14 cellular contexts compared by ENCODE assay signal in the genomic region with DNA sequence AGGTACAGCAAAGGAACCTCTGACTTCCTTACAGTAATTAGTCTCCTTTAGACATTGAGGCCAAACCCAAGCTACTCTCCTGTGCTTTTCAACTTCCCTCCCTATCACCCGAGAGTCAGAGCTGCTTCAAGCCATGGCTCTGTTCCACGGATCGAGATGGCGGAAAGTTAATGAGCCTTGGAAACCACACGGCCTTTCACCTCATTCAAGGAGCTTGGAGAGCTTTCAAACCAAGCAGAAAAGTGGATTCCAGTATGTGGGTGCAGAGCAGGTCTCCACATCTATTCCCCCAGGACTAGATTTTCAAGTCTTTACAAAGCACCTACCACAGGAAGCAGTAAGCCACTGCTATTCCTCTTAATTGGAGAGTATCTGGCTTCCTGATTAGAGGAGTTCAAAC.
A peak's percentile ranks its signal among the peaks of the same experiment; 100 is the strongest.
DNase-seq lines count a peak whose midpoint lies in the region; ATAC-seq and TF ChIP-seq lines count a peak whose summit lies in the region.
"Had no signal": no experiment of that assay in that cellular context is flagged by ENCODE, and none has a peak within 500 bp of the region (broad histone marks: within the 10 kb centered on the region; RNA-seq: fewer than 3 reads in every experiment).

No MANE protein-coding gene starts in this region.

- H3K27ac Mint-ChIP-seq in osteocyte (ENCODE audit: unreplicated experiment), result peak overlapping the region; percentile 98
- H3K27ac Mint-ChIP-seq: stimulated activated naive CD8-positive, alpha-beta T cell treated with anti-CD3 and anti-CD28 coated beads, Interleukin-15, amount 100 ng/mL, for 72 hours had no signal

- in situ Hi-C loops in KBM-7 (cut with MboI; ENCODE audit: low pct_unique_long_range_greater_than_20kb, low sequenced_read_pairs), result no loop called here

- H3K4me3 Mint-ChIP-seq in osteocyte (ENCODE audit: unreplicated experiment), result no peak overlapping the region
- H3K4me3 Mint-ChIP-seq: stimulated activated naive CD8-positive, alpha-beta T cell treated with anti-CD3 and anti-CD28 coated beads, Interleukin-15, amount 100 ng/mL, for 72 hours had no signal

- DNase-seq in KBM-7, result peak; percentile 3
- peak; percentile 15 for DNase-seq in NCI-H2196 treated with DMSO at 0.1 percent for 48 hours (lab: John Stamatoyannopoulos, UW; ENCODE audit: unreplicated experiment)
- DNase-seq in astrocyte of the hippocampus (ENCODE audit: low read depth, low spot score), result peak; percentile 91
- no peak for DNase-seq in osteocyte (ENCODE audit: extremely low spot score, unreplicated experiment)
- DNase-seq in NCI-H345 (lab: John Stamatoyannopoulos, UW), result no peak
- no peak for DNase-seq in MG63
- DNase-seq: activated effector memory CD4-positive, alpha-beta T cell treated with Interleukin-2 at 50 U/mL for 16 hours; amygdala; colonic mucosa; stimulated activated naive CD8-positive, alpha-beta T cell treated with anti-CD3 and anti-CD28 coated beads, Interleukin-15, amount 100 ng/mL, for 72 hours had no signal

- H3K9me3 Mint-ChIP-seq in osteocyte (ENCODE audit: unreplicated experiment), result peaks cover 7% of the 10 kb centered on the region
- H3K9me3 Mint-ChIP-seq: stimulated activated naive CD8-positive, alpha-beta T cell treated with anti-CD3 and anti-CD28 coated beads, Interleukin-15, amount 100 ng/mL, for 72 hours had no signal

- H3K27me3 ChIP-seq in MG63, result no peaks in the 10 kb centered on the region
- H3K27me3 ChIP-seq: BLaER1, colonic mucosa had no signal

- peaks cover 66% of the 10 kb centered on the region for H3K4me1 Mint-ChIP-seq in osteocyte (ENCODE audit: unreplicated experiment)
- H3K4me1 Mint-ChIP-seq: stimulated activated naive CD8-positive, alpha-beta T cell treated with anti-CD3 and anti-CD28 coated beads, Interleukin-15, amount 100 ng/mL, for 72 hours had no signal

- TF ChIP-seq CTCF in osteocyte (IDR thresholded peaks at IDR 0.05), result no peak

- peaks cover 34% of the 10 kb centered on the region for H3K36me3 Mint-ChIP-seq in osteocyte (ENCODE audit: unreplicated experiment)

- no peak overlapping the region for H3K4me3 ChIP-seq in MG63
- H3K4me3 ChIP-seq: BLaER1, colonic mucosa had no signal

- ATAC-seq in HG02678 (IDR thresholded peaks at IDR 0.05; ENCODE audit: unreplicated experiment) (no peak), HG03469 (IDR thresholded peaks at IDR 0.05; ENCODE audit: unreplicated experiment) (no peak)
- ATAC-seq: activated CD4-positive, CD25-positive, alpha-beta regulatory T cell treated with anti-CD3 and anti-CD28 coated beads, Interleukin-2, amount 50 U/mL, for 24 hours; stimulated activated naive CD8-positive, alpha-beta T cell treated with anti-CD3 and anti-CD28 coated beads, Interleukin-15, amount 100 ng/mL, for 72 hours had no signal

- H3K27me3 Mint-ChIP-seq in osteocyte (ENCODE audit: unreplicated experiment), result no peaks in the 10 kb centered on the region

- no peaks in the 10 kb centered on the region for H3K36me3 ChIP-seq in MG63
- H3K36me3 ChIP-seq: colonic mucosa had no signal

- H3K9me3 ChIP-seq in MG63, result no peaks in the 10 kb centered on the region
- H3K9me3 ChIP-seq: BLaER1, colonic mucosa had no signal

Comparison
In these comparisons a context has a peak if more than half of its experiments do, and no peak if none do; other contexts are left out.
1. DNase-seq: peak in KBM-7 (single experiment), NCI-H2196 treated with DMSO at 0.1 percent for 48 hours (single experiment) and astrocyte of the hippocampus (single experiment); none in osteocyte (single experiment), NCI-H345 (single experiment) and MG63 (single experiment).